Comparison of ENCODE assay signal across 19 cellular contexts in genomic region chr19:39152066-39152465, GRCh38. TPM values are rescaled to one million over a fixed set of nuclear protein-coding genes. Genes with fewer than 3 reads are reported as not detected.
DNase-seq lines count a peak whose midpoint lies in the region; ATAC-seq and TF ChIP-seq lines count a peak whose summit lies in the region.
"Had no signal": no experiment of that assay in that cellular context is flagged by ENCODE, and none has a peak within 500 bp of the region (broad histone marks: within the 10 kb centered on the region; RNA-seq: fewer than 3 reads in every experiment).

No MANE protein-coding gene starts in this region.

- H3K4me3 Mint-ChIP-seq in MCF 10A (ENCODE audit: unreplicated experiment), result no peak overlapping the region
- H3K4me3 Mint-ChIP-seq: CD4-positive, alpha-beta memory T cell; H9; IgD-negative memory B cell had no signal

- DNase-seq in MCF 10A (ENCODE audit: unreplicated experiment), result peak; percentile 35
- no peak for DNase-seq in breast epithelium (ENCODE audit: low spot score in 2 of 2)
- peak; percentile 19 for DNase-seq in fibroblast of mammary gland (ENCODE audit: low read depth)
- no peak for DNase-seq in foreskin melanocyte
- DNase-seq in GM19238 (ENCODE audit: insufficient read length, low spot score), result no peak
- no peak for DNase-seq in uterus
- DNase-seq: 8988T; ACHN; C1 segment of cervical spinal cord; CD4-positive, alpha-beta memory T cell; DMS79; GOT3; H9 had no signal

- TF ChIP-seq CTCF in MCF 10A (IDR thresholded peaks at IDR 0.05; ENCODE audit: unreplicated experiment), result no peak
- TF ChIP-seq CTCF in breast epithelium (IDR thresholded peaks at IDR 0.05), result no peak
- TF ChIP-seq CTCF in VCaP (conservative IDR thresholded peaks at IDR 0.05), result no peak
- no peak for TF ChIP-seq CTCF in fibroblast of mammary gland (conservative IDR thresholded peaks at IDR 0.05; ENCODE audit: control insufficient read depth, insufficient read depth, low read depth, low read length)
- no peak for TF ChIP-seq CTCF in uterus (IDR thresholded peaks at IDR 0.05)

- peak overlapping the region; percentile 27 for H3K27ac Mint-ChIP-seq in MCF 10A (ENCODE audit: low read depth, unreplicated experiment)
- H3K27ac Mint-ChIP-seq: CD4-positive, alpha-beta memory T cell; H9 had no signal

- H3K27me3 ChIP-seq in breast epithelium (no peaks in the 10 kb centered on the region), uterus (no peaks in the 10 kb centered on the region)

- no peak overlapping the region for H3K27ac ChIP-seq in breast epithelium
- H3K27ac ChIP-seq in VCaP, result 0 out of 2 replicates have a peak overlapping the region, but pooled peaks have one; percentile 100
- no peak overlapping the region for H3K27ac ChIP-seq in uterus

- CTCF ChIA-PET in MCF 10A (lab: Yijun Ruan, JAX), result interaction anchor here (0.6 kb wide), 1 partner anchor 409 kb away, joined by 3 read pairs; no protein-coding TSS in a partner anchor

- POLR2A ChIA-PET in MCF 10A (lab: Yijun Ruan, JAX), result interaction anchor here (0.5 kb wide), 1 partner anchor 239 kb away, joined by 3 read pairs; the partner anchor contains the start of genes MED29 and PAF1

- H3K4me3 ChIP-seq in breast epithelium (no peak overlapping the region), fibroblast of mammary gland (ENCODE audit: control insufficient read depth, low read depth, low read length) (no peak overlapping the region), uterus (no peak overlapping the region)
- H3K4me3 ChIP-seq: GM12878 had no signal

- no peaks in the 10 kb centered on the region for H3K9me3 Mint-ChIP-seq in MCF 10A (ENCODE audit: unreplicated experiment)
- H3K9me3 Mint-ChIP-seq: IgD-negative memory B cell had no signal

- H3K4me1 Mint-ChIP-seq in MCF 10A (ENCODE audit: insufficient read depth, unreplicated experiment), result peaks cover 21% of the 10 kb centered on the region

- peaks cover 26 to 33% of the 10 kb centered on the region in 2 donors for H3K4me1 ChIP-seq in breast epithelium
- peaks cover 6 to 21% of the 10 kb centered on the region in 2 donors for H3K4me1 ChIP-seq in uterus

- intact Hi-C loops in MCF 10A (cut with micrococcal nuclease) (no loop called here), breast epithelium (cut with DNase I; ENCODE audit: low total_unique reads) (no loop called here), uterus (cut with DNase I; ENCODE audit: low total_unique reads) (no loop called here)

- BruUV-seq in MCF 10A (replicated peaks; lab: Mats Ljungman, UMichigan), result no TSS peak

- H3K9me3 ChIP-seq in breast epithelium, result no peaks in the 10 kb centered on the region
- no peaks in the 10 kb centered on the region for H3K9me3 ChIP-seq in uterus

- no peaks in the 10 kb centered on the region for H3K27me3 Mint-ChIP-seq in MCF 10A (ENCODE audit: insufficient read depth, unreplicated experiment)
- H3K27me3 Mint-ChIP-seq: CD4-positive, alpha-beta memory T cell; IgD-negative memory B cell had no signal

- ATAC-seq in GM21717 (IDR thresholded peaks at IDR 0.05; ENCODE audit: unreplicated experiment), result no peak
- ATAC-seq: GM12878 had no signal

- no peaks in the 10 kb centered on the region for H3K36me3 Mint-ChIP-seq in MCF 10A (ENCODE audit: insufficient read depth, unreplicated experiment)

- TF ChIP-seq POLR2A in breast epithelium (IDR thresholded peaks at IDR 0.05) (no peak), uterus (IDR thresholded peaks at IDR 0.05) (no peak)

- H3K36me3 ChIP-seq in breast epithelium (no peaks in the 10 kb centered on the region), uterus (no peaks in the 10 kb centered on the region)

RNA-seq across cellular contexts. Expression of gene PAK4, which starts 26.5 kb away (rescaled TPM):
- total RNA-seq in MCF 10A (2022) (28.4 and 29.5 TPM in 2 replicates), breast epithelium (10 to 100 TPM in 2 of 3 donors, 1 to 10 TPM in 1; 3.5 to 12.0 (median 10.2) TPM), uterus (10 to 100 TPM in 3 of 4 donors, under 1 TPM in 1; 0.26 to 57.4 (median 24.3) TPM)

RNA-seq across cellular contexts. Expression of gene NCCRP1, which starts 44.7 kb away (rescaled TPM):
- total RNA-seq in MCF 10A (2022) (not detected in 2 replicates), breast epithelium (1 to 10 TPM in 1 of 3 donors, under 1 TPM in 1, not detected in 1; 0.66 to 2.9 TPM), uterus (not detected)
- total RNA-seq: CD4-positive, alpha-beta memory T cell; GM12878; HT1080 had no signal

RNA-seq across cellular contexts. Expression of gene SYCN, which starts 52.0 kb away (rescaled TPM):
- total RNA-seq in MCF 10A (2022) (not detected in 2 replicates), breast epithelium (not detected), uterus (not detected)
- total RNA-seq: CD4-positive, alpha-beta memory T cell; G401; H9; HT1080 had no signal

Comparison
In these comparisons a context has a peak if more than half of its experiments do, and no peak if none do; other contexts are left out.
1. DNase-seq: peak in MCF 10A (single experiment) and fibroblast of mammary gland (single experiment); none in breast epithelium (0 of 2), foreskin melanocyte (single experiment), GM19238 (single experiment) and uterus (0 of 2).